24 cellular contexts compared by ENCODE assay signal in genomic region chr5:53580547-53580946, GRCh38. TPM values are rescaled to one million over a fixed set of nuclear protein-coding genes. Genes with fewer than 3 reads are reported as not detected.
A peak's percentile ranks its signal among the peaks of the same experiment; 100 is the strongest.
DNase-seq lines count a peak whose midpoint lies in the region; ATAC-seq, FAIRE-seq and TF ChIP-seq lines count a peak whose summit lies in the region.
"Had no signal": no experiment of that assay in that cellular context is flagged by ENCODE, and none has a peak within 500 bp of the region (broad histone marks: within the 10 kb centered on the region; RNA-seq: fewer than 3 reads in every experiment).

No MANE protein-coding gene starts in this region.

- TF ChIP-seq RAD21 in K562 (CRISPR knock-in tag; conservative IDR thresholded peaks at IDR 0.05 in 1 of 2, IDR thresholded peaks at IDR 0.05 in 1 of 2): no peak

- H2AFZ ChIP-seq in K562 (ENCODE audit: low read depth, low read length): no peak overlapping the region

- H3K27ac Mint-ChIP-seq in CD8-positive, alpha-beta T cell: peak overlapping the region; percentile 42
- H3K27ac Mint-ChIP-seq in memory B cell: peak overlapping the region; percentile 0
- H3K27ac Mint-ChIP-seq: B cell; CD4-positive, alpha-beta T cell had no signal

- BruUV-seq in K562 (replicated peaks; lab: Mats Ljungman, UMichigan): no TSS peak

- H3K79me2 ChIP-seq in K562 (ENCODE audit: control insufficient read depth, insufficient read depth, low read length): peaks cover 58% of the 10 kb centered on the region

- H3K9me1 ChIP-seq in K562 (ENCODE audit: control insufficient read depth, insufficient read depth, low read length): no peaks in the 10 kb centered on the region

- ATAC-seq in CD8-positive, alpha-beta T cell: no peak
- ATAC-seq in K562: no peak
- ATAC-seq in memory B cell (ENCODE audit: low read depth): no peak
- no peak for ATAC-seq in GM21619 (IDR thresholded peaks at IDR 0.05; ENCODE audit: unreplicated experiment)
- ATAC-seq: A549, GM12878 had no signal

- no peak overlapping the region for H3K4me3 Mint-ChIP-seq in CD8-positive, alpha-beta T cell
- H3K4me3 Mint-ChIP-seq in memory B cell: no peak overlapping the region
- H3K4me3 Mint-ChIP-seq: B cell; CD4-positive, alpha-beta T cell had no signal

- H3K4me1 Mint-ChIP-seq in CD8-positive, alpha-beta T cell (ENCODE audit: low read depth): peaks cover 60% of the 10 kb centered on the region
- H3K4me1 Mint-ChIP-seq in memory B cell: peaks cover 34% of the 10 kb centered on the region

- H3K4me1 ChIP-seq in CD8-positive, alpha-beta T cell (ENCODE audit: insufficient read depth, low read length): no peaks in the 10 kb centered on the region
- no peaks in the 10 kb centered on the region; a peak in 1 of 5 replicates for H3K4me1 ChIP-seq in K562 (replicated peaks in 1 of 2; ENCODE audit: control insufficient read depth in 2 of 2, insufficient read depth in 2 of 2, low read length in 2 of 2)
- H3K4me1 ChIP-seq: BLaER1 treated with 17β-estradiol and CSF1 and Interleukin-3, amounts not matched to agents 10 nM and 100 nM had no signal

- POLR2A ChIA-PET in CD8-positive, alpha-beta T cell (lab: Charles Lee): no interaction called here
- POLR2A ChIA-PET in K562 (lab: Yijun Ruan, JAX): no interaction called here

- H3K27ac ChIP-seq in CD8-positive, alpha-beta T cell (ENCODE audit: low read depth, low read length): no peak overlapping the region
- no peak overlapping the region for H3K27ac ChIP-seq in K562 (ENCODE audit: extremely low read depth, low read depth, low read length)
- H3K27ac ChIP-seq: 22Rv1; A549; BLaER1 treated with 17β-estradiol and CSF1 and Interleukin-3, amounts not matched to agents 10 nM and 100 nM; C4-2B had no signal

- 86% methylated on average over 7 of the region's 7 CpGs for WGBS in K562 (ENCODE audit: insufficient coverage, low coverage, missing lambda C conversion rate)

- TF ChIP-seq EP300 in K562 (IDR thresholded peaks at IDR 0.05; ENCODE audit: low read length): no peak

- H4K20me1 ChIP-seq in K562 (replicated peaks; ENCODE audit: control insufficient read depth, insufficient read depth, low read length): no peaks in the 10 kb centered on the region; the same call in 1 of the 2 replicates

- in situ Hi-C loops in K562 (cut with MboI): no loop called here

- H3K9ac ChIP-seq in K562 (ENCODE audit: insufficient read depth in 1 of 2, low read depth in 2 of 2, low read length in 2 of 2): no peak overlapping the region
- H3K9ac ChIP-seq: BLaER1 treated with 17β-estradiol and CSF1 and Interleukin-3, amounts not matched to agents 10 nM and 100 nM had no signal

- FAIRE-seq in K562 (lab: Jason Lieb, UNC): no peak
- FAIRE-seq: GM12878, GM12892, GM18507 had no signal

- CTCF ChIA-PET in CD8-positive, alpha-beta T cell (lab: Charles Lee): no interaction called here
- CTCF ChIA-PET in K562 (lab: Yijun Ruan, JAX; ENCODE audit: low intra/inter-chr PET ratio): no interaction called here

- H3K4me3 ChIP-seq in CD8-positive, alpha-beta T cell (ENCODE audit: low read depth, low read length): no peak overlapping the region
- no peak overlapping the region for H3K4me3 ChIP-seq in K562
- H3K4me3 ChIP-seq: A549; BLaER1 treated with 17β-estradiol and CSF1 and Interleukin-3, amounts not matched to agents 10 nM and 100 nM; GM12878 had no signal

- intact Hi-C loops in CD8-positive, alpha-beta T cell (cut with DNase I, micrococcal nuclease): no loop called here
- intact Hi-C loops in K562 (cut with micrococcal nuclease): no loop called here

- no peaks in the 10 kb centered on the region for H3K36me3 ChIP-seq in CD8-positive, alpha-beta T cell (ENCODE audit: insufficient read depth, low read length)
- H3K36me3 ChIP-seq in K562 (ENCODE audit: control insufficient read depth, insufficient read depth, low read length): no peaks in the 10 kb centered on the region

- H3K4me2 ChIP-seq in K562 (ENCODE audit: insufficient read depth, low read length): no peak overlapping the region
- H3K4me2 ChIP-seq: A549; BLaER1 treated with 17β-estradiol and CSF1 and Interleukin-3, amounts not matched to agents 10 nM and 100 nM had no signal

- no peaks in the 10 kb centered on the region for H3K9me3 Mint-ChIP-seq in CD8-positive, alpha-beta T cell
- no peaks in the 10 kb centered on the region for H3K9me3 Mint-ChIP-seq in memory B cell
- H3K9me3 Mint-ChIP-seq: CD4-positive, alpha-beta T cell; CD8-positive, alpha-beta memory T cell had no signal

- peaks cover 16% of the 10 kb centered on the region for H3K36me3 Mint-ChIP-seq in CD8-positive, alpha-beta T cell
- peaks cover 9% of the 10 kb centered on the region for H3K36me3 Mint-ChIP-seq in memory B cell

- H3K9me3 ChIP-seq in CD8-positive, alpha-beta T cell (ENCODE audit: low read length): no peaks in the 10 kb centered on the region
- no peaks in the 10 kb centered on the region for H3K9me3 ChIP-seq in K562 (replicated peaks; ENCODE audit: control insufficient read depth, insufficient read depth, low read depth, low read length)
- H3K9me3 ChIP-seq: A549 had no signal

- no peaks in the 10 kb centered on the region for H3K27me3 Mint-ChIP-seq in CD8-positive, alpha-beta T cell (ENCODE audit: low read depth)
- no peaks in the 10 kb centered on the region for H3K27me3 Mint-ChIP-seq in memory B cell
- H3K27me3 Mint-ChIP-seq: B cell; CD4-positive, alpha-beta T cell; CD8-positive, alpha-beta memory T cell had no signal

- TF ChIP-seq CTCF in CD8-positive, alpha-beta T cell (IDR thresholded peaks at IDR 0.05): no peak
- no peak for TF ChIP-seq CTCF in K562 (IDR thresholded peaks at IDR 0.05 in 2 of 3, conservative IDR thresholded peaks at IDR 0.05 in 1 of 3; ENCODE audit: insufficient read depth in 2 of 3, low read depth in 1 of 3, low read length in 3 of 3)

- no peak for DNase-seq in CD8-positive, alpha-beta T cell
- DNase-seq in K562 (ENCODE audit: extremely low read depth in 1 of 4, low spot score in 3 of 4) (no peak), memory B cell (ENCODE audit: low spot score in 2 of 2) (no peak)
- DNase-seq in stimulated activated CD8-positive, alpha-beta memory T cell treated with anti-CD3 and anti-CD28 coated beads, Interleukin-4, amount 100 ng/mL, for 48 hours: no peak
- DNase-seq: AML-193; CD4-positive, alpha-beta T cell; CD8-positive, alpha-beta memory T cell; COR-L47; DMS 273 treated with DMSO at 0.1 percent for 48 hours; DMS153; DMS53; DMS79; DND-41; EL; GDM1 had no signal

- no peak for TF ChIP-seq POLR2A in K562 (conservative IDR thresholded peaks at IDR 0.05)

- no peaks in the 10 kb centered on the region for H3K27me3 ChIP-seq in CD8-positive, alpha-beta T cell (ENCODE audit: insufficient read depth, low read length)
- H3K27me3 ChIP-seq in K562 (ENCODE audit: control insufficient read depth in 2 of 2, insufficient read depth in 2 of 2, low read length in 2 of 2): no peaks in the 10 kb centered on the region
- H3K27me3 ChIP-seq: BLaER1 treated with 17β-estradiol and CSF1 and Interleukin-3, amounts not matched to agents 10 nM and 100 nM had no signal

TF ChIP-seq in K562, 482 proteins besides CTCF, POLR2A, EP300 and RAD21:
- TF ChIP-seq RBBP5 (IDR thresholded peaks at IDR 0.05; ENCODE audit: borderline replicate concordance, insufficient read depth, low read length, poor library complexity, severe bottlenecking) (no peak), SREBF2 (CRISPR knock-in tag; IDR thresholded peaks at IDR 0.05) (no peak), ZNF512 (tag; IDR thresholded peaks at IDR 0.05) (peak; percentile 68)
TF ChIP-seq in K562: peak in this region for 1.

RNA-seq across cellular contexts. Expression of gene NDUFS4, which starts 20.1 kb away (rescaled TPM):
- total RNA-seq in CD8-positive, alpha-beta T cell: 10 to 100 TPM; 22.8 to 24.3 TPM
- total RNA-seq in K562 (2011; cell fraction: chromatin; rRNA removed; ENCODE audit: low replicate concordance): 6.0 and 20.9 TPM in 2 replicates
- 10.1 and 11.5 TPM in 2 replicates for total RNA-seq in K562 (2011; cell fraction: nucleolus; rRNA removed)
- total RNA-seq in K562 (2011; cell fraction: nucleoplasm; rRNA removed): 16.7 and 19.2 TPM in 2 replicates
- total RNA-seq in K562 (2014; rRNA removed) (68.7 and 84.2 TPM in 2 replicates), K562 (2014; rRNA removed; fragmentation: Illumina TruSeq; extraction: Trizol) (122 and 132 TPM in 2 replicates), K562 (2015; rRNA removed; fragmentation: Illumina TruSeq; extraction: Trizol) (104 and 113 TPM in 2 replicates), K562 (2021) (70.3 and 74.1 TPM in 2 replicates)
- polyA plus RNA-seq in K562 (2011; rRNA removed) (114 and 140 TPM in 2 replicates), K562 (2014; fragmentation: Illumina TruSeq; extraction: Trizol) (72.2 and 84.3 TPM in 2 replicates), K562 (2014; fragmentation: Nextera tagmentation; extraction: Ambion mirVana) (100 to 1,000 TPM; 292 to 313 TPM), K562 (2014; rRNA removed) (84.0 and 90.3 TPM in 2 replicates)
- 31.7 and 69.4 TPM in 2 replicates for polyA plus RNA-seq in K562 (2011; cell fraction: cytosol; rRNA removed)
- polyA plus RNA-seq in K562 (2011; cell fraction: nucleus; rRNA removed): 24.8 and 45.9 TPM in 2 replicates
- 71.3 and 83.7 TPM in 2 replicates for polyA plus RNA-seq in K562 (2012)
- polyA minus RNA-seq in K562 (2011; rRNA and poly(A)+ RNA removed): 51.4 and 55.1 TPM in 2 replicates
- polyA minus RNA-seq in K562 (2011; cell fraction: cytosol; rRNA and poly(A)+ RNA removed): 9.9 and 20.3 TPM in 2 replicates
- 15.3 and 22.3 TPM in 2 replicates for polyA minus RNA-seq in K562 (2011; cell fraction: nucleus; rRNA and poly(A)+ RNA removed)
